In genomic region chr19:6230991-6231448, GRCh38 we compare ENCODE assay signal across 19 cellular contexts. TPM values are rescaled to one million over a fixed set of nuclear protein-coding genes. Genes with fewer than 3 reads are reported as not detected.
A peak's percentile ranks its signal among the peaks of the same experiment; 100 is the strongest.
DNase-seq lines count a peak whose midpoint lies in the region; ATAC-seq, FAIRE-seq and TF ChIP-seq lines count a peak whose summit lies in the region.
"Had no signal": no experiment of that assay in that cellular context is flagged by ENCODE, and none has a peak within 500 bp of the region (broad histone marks: within the 10 kb centered on the region; RNA-seq: fewer than 3 reads in every experiment).

No MANE protein-coding gene starts in this region.

- peaks cover 13% of the 10 kb centered on the region for H3K4me1 Mint-ChIP-seq in activated CD8-positive, alpha-beta T cell treated with anti-CD3 and anti-CD28 coated beads, Interleukin-2, amount 10 ng/mL, durations not matched to agents 7 days and 5 days (ENCODE audit: low read depth)
- peaks cover 29% of the 10 kb centered on the region for H3K4me1 Mint-ChIP-seq in activated CD8-positive, alpha-beta T cell treated with anti-CD3 and anti-CD28 coated beads for 36 hours (ENCODE audit: low read depth)
- H3K4me1 Mint-ChIP-seq in osteocyte (ENCODE audit: unreplicated experiment) = peaks cover 30% of the 10 kb centered on the region

- H3K27ac ChIP-seq in kidney (ENCODE audit: low read depth in 2 of 2, low read length in 2 of 2) = no peak overlapping the region
- H3K27ac ChIP-seq: body of pancreas, foreskin keratinocyte, prostate gland had no signal

- H3K9me3 Mint-ChIP-seq in activated CD8-positive, alpha-beta T cell treated with anti-CD3 and anti-CD28 coated beads, Interleukin-2, amount 10 ng/mL, durations not matched to agents 7 days and 5 days (ENCODE audit: insufficient read depth) = no peaks in the 10 kb centered on the region
- no peaks in the 10 kb centered on the region for H3K9me3 Mint-ChIP-seq in activated CD8-positive, alpha-beta T cell treated with anti-CD3 and anti-CD28 coated beads for 36 hours
- H3K9me3 Mint-ChIP-seq in osteocyte (ENCODE audit: unreplicated experiment) = no peaks in the 10 kb centered on the region
- H3K9me3 Mint-ChIP-seq: activated CD4-positive, alpha-beta memory T cell treated with anti-CD3 and anti-CD28 coated beads for 36 hours had no signal

- CTCF ChIA-PET in activated CD8-positive, alpha-beta T cell treated with anti-CD3 and anti-CD28 coated beads, Interleukin-2, amount 10 ng/mL, durations not matched to agents 7 days and 5 days (lab: Charles Lee) = no interaction called here
- CTCF ChIA-PET in activated CD8-positive, alpha-beta T cell treated with anti-CD3 and anti-CD28 coated beads for 36 hours (lab: Charles Lee) = interaction anchor here (0.9 kb wide), 1 partner anchor 12 kb away, joined by 4 read pairs; no protein-coding TSS in a partner anchor

- H3K9me3 ChIP-seq in kidney (ENCODE audit: control insufficient read depth in 1 of 2, low read length in 2 of 2) = no peaks in the 10 kb centered on the region
- H3K9me3 ChIP-seq: body of pancreas, left lung, prostate gland had no signal

- POLR2A ChIA-PET in activated CD8-positive, alpha-beta T cell treated with anti-CD3 and anti-CD28 coated beads, Interleukin-2, amount 10 ng/mL, durations not matched to agents 7 days and 5 days (lab: Charles Lee) = no interaction called here
- POLR2A ChIA-PET in activated CD8-positive, alpha-beta T cell treated with anti-CD3 and anti-CD28 coated beads for 36 hours (lab: Charles Lee) = interaction anchor here (0.9 to 1.8 kb wide), 2 partner anchors 11 to 12 kb away, joined by 3 to 5 read pairs; no protein-coding TSS in a partner anchor

- H3K36me3 Mint-ChIP-seq in activated CD8-positive, alpha-beta T cell treated with anti-CD3 and anti-CD28 coated beads, Interleukin-2, amount 10 ng/mL, durations not matched to agents 7 days and 5 days (ENCODE audit: low read depth) = peaks cover 8% of the 10 kb centered on the region
- H3K36me3 Mint-ChIP-seq in activated CD8-positive, alpha-beta T cell treated with anti-CD3 and anti-CD28 coated beads for 36 hours (ENCODE audit: low read depth) = peaks cover 12% of the 10 kb centered on the region
- H3K36me3 Mint-ChIP-seq in osteocyte (ENCODE audit: unreplicated experiment) = peaks cover 11% of the 10 kb centered on the region

- FAIRE-seq in kidney (lab: Jason Lieb, UNC) = no peak
- FAIRE-seq: A204.1 had no signal

- no peaks in the 10 kb centered on the region for H3K27me3 Mint-ChIP-seq in activated CD8-positive, alpha-beta T cell treated with anti-CD3 and anti-CD28 coated beads, Interleukin-2, amount 10 ng/mL, durations not matched to agents 7 days and 5 days (ENCODE audit: low read depth)
- H3K27me3 Mint-ChIP-seq in activated CD8-positive, alpha-beta T cell treated with anti-CD3 and anti-CD28 coated beads for 36 hours = no peaks in the 10 kb centered on the region
- H3K27me3 Mint-ChIP-seq in osteocyte (ENCODE audit: unreplicated experiment) = no peaks in the 10 kb centered on the region
- H3K27me3 Mint-ChIP-seq: activated CD4-positive, alpha-beta memory T cell treated with anti-CD3 and anti-CD28 coated beads for 36 hours had no signal

- TF ChIP-seq CTCF in activated CD8-positive, alpha-beta T cell treated with anti-CD3 and anti-CD28 coated beads for 36 hours (IDR thresholded peaks at IDR 0.05) = no peak
- TF ChIP-seq CTCF in kidney (IDR thresholded peaks at IDR 0.05; ENCODE audit: borderline replicate concordance, extremely low read depth, insufficient read depth) (no peak), osteocyte (IDR thresholded peaks at IDR 0.05) (no peak)

- H3K27ac Mint-ChIP-seq in activated CD8-positive, alpha-beta T cell treated with anti-CD3 and anti-CD28 coated beads, Interleukin-2, amount 10 ng/mL, durations not matched to agents 7 days and 5 days = peak overlapping the region; percentile 77
- no peak overlapping the region for H3K27ac Mint-ChIP-seq in activated CD8-positive, alpha-beta T cell treated with anti-CD3 and anti-CD28 coated beads for 36 hours
- H3K27ac Mint-ChIP-seq in osteocyte (ENCODE audit: unreplicated experiment) = peak overlapping the region; percentile 31
- H3K27ac Mint-ChIP-seq: activated CD4-positive, alpha-beta memory T cell treated with anti-CD3 and anti-CD28 coated beads for 36 hours had no signal

- H3K4me3 Mint-ChIP-seq in activated CD8-positive, alpha-beta T cell treated with anti-CD3 and anti-CD28 coated beads, Interleukin-2, amount 10 ng/mL, durations not matched to agents 7 days and 5 days = no peak overlapping the region
- H3K4me3 Mint-ChIP-seq in activated CD8-positive, alpha-beta T cell treated with anti-CD3 and anti-CD28 coated beads for 36 hours = no peak overlapping the region
- H3K4me3 Mint-ChIP-seq in osteocyte (ENCODE audit: unreplicated experiment) = no peak overlapping the region
- H3K4me3 Mint-ChIP-seq: activated CD4-positive, alpha-beta memory T cell treated with anti-CD3 and anti-CD28 coated beads for 36 hours had no signal

- ATAC-seq in activated CD8-positive, alpha-beta T cell treated with anti-CD3 and anti-CD28 coated beads, Interleukin-2, amount 10 ng/mL, durations not matched to agents 7 days and 5 days = no peak
- ATAC-seq in activated CD8-positive, alpha-beta T cell treated with anti-CD3 and anti-CD28 coated beads for 36 hours = no peak
- ATAC-seq in GM19328 (IDR thresholded peaks at IDR 0.05; ENCODE audit: unreplicated experiment) = no peak
- ATAC-seq: body of pancreas, foreskin keratinocyte, left lung had no signal

- H3K36me3 ChIP-seq in kidney (ENCODE audit: control insufficient read depth in 1 of 2, insufficient read depth in 2 of 2, low read length in 2 of 2) = peaks cover 4 to 6% of the 10 kb centered on the region in 2 donors

- intact Hi-C loops in activated CD8-positive, alpha-beta T cell treated with anti-CD3 and anti-CD28 coated beads for 36 hours (cut with micrococcal nuclease) = no loop called here
- intact Hi-C loops in kidney (cut with DNase I) = no loop called here

- peaks cover 15 to 27% of the 10 kb centered on the region in 2 donors for H3K4me1 ChIP-seq in kidney (ENCODE audit: control insufficient read depth in 1 of 2, insufficient read depth in 1 of 2, low read depth in 1 of 2, low read length in 2 of 2)

- no peak for DNase-seq in activated CD8-positive, alpha-beta T cell treated with anti-CD3 and anti-CD28 coated beads, Interleukin-2, amount 10 ng/mL, durations not matched to agents 7 days and 5 days
- DNase-seq in activated CD8-positive, alpha-beta T cell treated with anti-CD3 and anti-CD28 coated beads for 36 hours = no peak
- peak; percentile 21 for DNase-seq in Jurkat, Clone E6-1 (ENCODE audit: low read depth, low spot score)
- DNase-seq in kidney = peak; percentile 41
- no peak for DNase-seq in osteocyte (ENCODE audit: extremely low spot score, unreplicated experiment)
- DNase-seq in effector CD8-positive, alpha-beta T cell (lab: John Stamatoyannopoulos, UW) = no peak
- DNase-seq in SW480 (ENCODE audit: low spot score) = no peak
- DNase-seq: activated CD4-positive, alpha-beta memory T cell treated with anti-CD3 and anti-CD28 coated beads for 36 hours; activated gamma-delta T cell treated with Interleukin-2 at 50 U/mL for 16 hours; body of pancreas; foreskin keratinocyte; NCI-H1417; OCI-M1; T1000; trophoblast cell had no signal

- H3K4me3 ChIP-seq in Jurkat, Clone E6-1 (ENCODE audit: low read length) = no peak overlapping the region
- H3K4me3 ChIP-seq in kidney (ENCODE audit: low read length in 2 of 2) = no peak overlapping the region
- H3K4me3 ChIP-seq: body of pancreas, left lung, prostate gland had no signal

- H3K9ac ChIP-seq in kidney (ENCODE audit: low read length in 2 of 2) = no peak overlapping the region

RNA-seq across cellular contexts. Expression of gene MLLT1, which starts 48.8 kb away (rescaled TPM):
- total RNA-seq in activated CD8-positive, alpha-beta T cell treated with anti-CD3 and anti-CD28 coated beads, Interleukin-2, amount 10 ng/mL, durations not matched to agents 7 days and 5 days = 10 to 100 TPM; 37.3 to 48.7 TPM
- 10 to 100 TPM; 41.4 to 44.6 TPM for total RNA-seq in activated CD8-positive, alpha-beta T cell treated with anti-CD3 and anti-CD28 coated beads for 36 hours
- 43.3 TPM for polyA plus RNA-seq in Jurkat, Clone E6-1 (2012; ENCODE audit: insufficient read depth, insufficient read length)
- total RNA-seq in kidney (53.2 TPM), osteocyte (65.8 and 68.8 TPM in 2 replicates)
- polyA plus RNA-seq in kidney (ENCODE audit: insufficient read depth, low read depth, low replicate concordance) = 32.0 TPM

Comparison
In these comparisons a context has a peak if more than half of its experiments do, and no peak if none do; other contexts are left out.
1. DNase-seq: peak in Jurkat, Clone E6-1 (single experiment) and kidney (single experiment); none in activated CD8-positive, alpha-beta T cell treated with anti-CD3 and anti-CD28 coated beads, Interleukin-2, amount 10 ng/mL, durations not matched to agents 7 days and 5 days (single experiment), activated CD8-positive, alpha-beta T cell treated with anti-CD3 and anti-CD28 coated beads for 36 hours (single experiment), osteocyte (single experiment), effector CD8-positive, alpha-beta T cell (single experiment) and SW480 (single experiment).